1 cellular context compared by ENCODE assay signal in genomic region chr2:237574467-237574866, GRCh38.
TF ChIP-seq lines count a peak whose summit lies in the region.

No MANE protein-coding gene starts in this region.

TF ChIP-seq in HepG2, 621 proteins besides CTCF, POLR2A, EP300 and RAD21:
- TF ChIP-seq AGO2 (optimal IDR thresholded peaks at IDR 0.05; ENCODE audit: low read depth, low read length) (peak; percentile 73), ZNF563 (CRISPR knock-in tag; IDR thresholded peaks at IDR 0.05) (no peak), AGO1 (IDR thresholded peaks at IDR 0.05; ENCODE audit: low read depth, low read length, poor library complexity, severe bottlenecking) (peak; percentile 59), ZBTB42 (CRISPR knock-in tag; IDR thresholded peaks at IDR 0.05) (no peak), ZNF605 (CRISPR knock-in tag; IDR thresholded peaks at IDR 0.05) (0 out of 2 replicates have a peak, but pooled peaks have one; percentile 29), ZNF143 (CRISPR knock-in tag; IDR thresholded peaks at IDR 0.05) (peak; percentile 7; the same call in 1 of the 2 replicates), HNRNPL (IDR thresholded peaks at IDR 0.05; ENCODE audit: low read depth, low read length) (no peak)
TF ChIP-seq in HepG2: peak in this region for 4.
